8 cellular contexts compared by ENCODE assay signal in the genomic region with DNA sequence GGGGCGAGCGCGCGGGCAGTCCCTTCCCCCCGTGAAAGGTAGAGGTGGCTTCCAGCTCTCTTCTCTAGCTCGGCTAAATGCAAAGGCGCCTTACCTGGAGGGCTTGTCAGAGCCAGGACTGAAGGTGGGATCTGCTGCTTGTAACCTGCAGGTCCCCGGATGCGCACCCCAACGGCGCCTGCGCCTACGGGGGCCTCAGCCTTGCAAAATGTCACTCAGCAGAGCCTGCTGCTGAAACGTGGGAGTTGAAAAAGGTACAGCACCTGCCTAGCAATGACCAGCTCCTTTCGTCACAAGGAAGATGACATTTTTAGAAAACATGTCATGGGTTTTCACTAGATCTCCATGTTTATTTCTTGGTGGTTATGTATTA. TPM values are rescaled to one million over a fixed set of nuclear protein-coding genes. Genes with fewer than 3 reads are reported as not detected.
A peak's percentile ranks its signal among the peaks of the same experiment; 100 is the strongest.
DNase-seq lines count a peak whose midpoint lies in the region; ATAC-seq and TF ChIP-seq lines count a peak whose summit lies in the region.

No MANE protein-coding gene starts in this region.

- H3K27me3 Mint-ChIP-seq in neural progenitor cell (ENCODE audit: insufficient read depth, low read depth) = peaks cover 2% of the 10 kb centered on the region

- no peak for TF ChIP-seq POLR2A in esophagus muscularis mucosa (IDR thresholded peaks at IDR 0.05; ENCODE audit: low read depth)

- no peaks in the 10 kb centered on the region for H3K27me3 ChIP-seq in esophagus muscularis mucosa
- H3K27me3 ChIP-seq in neural progenitor cell = no peaks in the 10 kb centered on the region

- WGBS in esophagus muscularis mucosa = 0% methylated on average over 8 of the region's 15 CpGs

- no peak for TF ChIP-seq CTCF in AG09309 (IDR thresholded peaks at IDR 0.05; ENCODE audit: control insufficient read depth, insufficient read depth, low read depth, low read length, missing control alignments)
- TF ChIP-seq CTCF in esophagus muscularis mucosa (IDR thresholded peaks at IDR 0.05) = no peak
- TF ChIP-seq CTCF in neural progenitor cell (IDR thresholded peaks at IDR 0.05) = no peak

- peak overlapping the region; percentile 89 for H2AFZ ChIP-seq in neural progenitor cell (replicated peaks)

- peaks cover 13% of the 10 kb centered on the region for H3K36me3 Mint-ChIP-seq in neural progenitor cell

- ATAC-seq in GM18873 (IDR thresholded peaks at IDR 0.05; ENCODE audit: low FRiP score, unreplicated experiment) (peak; percentile 27), HG03159 (IDR thresholded peaks at IDR 0.05; ENCODE audit: unreplicated experiment) (peak; percentile 27)

- peak overlapping the region; percentile 98 for H3K4me3 Mint-ChIP-seq in neural progenitor cell

- peak overlapping the region; percentile 57 for H3K9ac ChIP-seq in neural progenitor cell

- peak overlapping the region; percentile 98 for H3K27ac Mint-ChIP-seq in neural progenitor cell

- peaks cover 81% of the 10 kb centered on the region for H3K79me2 ChIP-seq in neural progenitor cell (ENCODE audit: low read depth)

- intact Hi-C loops in esophagus muscularis mucosa (cut with DNase I) = loop anchor here (1.0 to 10.0 kb wide), 2 partner anchors 96 to 331 kb away; partner anchors contain the start of genes INTU and LARP1B

- H4K20me1 ChIP-seq in neural progenitor cell (ENCODE audit: low read depth) = no peaks in the 10 kb centered on the region

- H3K4me3 ChIP-seq in AG09309 (ENCODE audit: control insufficient read depth, low read depth, low read length) = peak overlapping the region; percentile 89
- peak overlapping the region; percentile 85 to 96 (median 90) for H3K4me3 ChIP-seq in esophagus muscularis mucosa
- H3K4me3 ChIP-seq in neural progenitor cell = peak overlapping the region; percentile 85

- DNase-seq in AG09309 (ENCODE audit: low read depth) (no peak), NCI-H748 (lab: John Stamatoyannopoulos, UW; ENCODE audit: unreplicated experiment) (peak; percentile 79), esophagus muscularis mucosa (ENCODE audit: extremely low spot score) (no peak), neural progenitor cell (ENCODE audit: low spot score) (no peak), superior temporal gyrus (ENCODE audit: extremely low spot score) (peak; percentile 35)
- peak; percentile 69 for DNase-seq in activated T-cell treated with anti-CD3 and anti-CD28 coated beads, Interleukin-2, amount 50 U/mL, for 1 hour

- no peaks in the 10 kb centered on the region for H3K9me3 ChIP-seq in esophagus muscularis mucosa
- H3K9me3 ChIP-seq in neural progenitor cell (ENCODE audit: low read depth) = no peaks in the 10 kb centered on the region

- H3K36me3 ChIP-seq in esophagus muscularis mucosa (no peaks in the 10 kb centered on the region), neural progenitor cell (no peaks in the 10 kb centered on the region)

- H3K4me2 ChIP-seq in neural progenitor cell = peak overlapping the region; percentile 88

- no peaks in the 10 kb centered on the region for H3K9me3 Mint-ChIP-seq in neural progenitor cell

- H3K4me1 ChIP-seq in esophagus muscularis mucosa (peaks cover 11 to 36% (median 22%) of the 10 kb centered on the region in 4 donors), neural progenitor cell (no peaks in the 10 kb centered on the region)

- peak overlapping the region; percentile 93 to 98 (median 95) for H3K27ac ChIP-seq in esophagus muscularis mucosa (replicated peaks in 1 of 4)
- peak overlapping the region; percentile 81 for H3K27ac ChIP-seq in neural progenitor cell

- TF ChIP-seq EP300 in esophagus muscularis mucosa (IDR thresholded peaks at IDR 0.05) = no peak

- peaks cover 15% of the 10 kb centered on the region for H3F3A ChIP-seq in neural progenitor cell (ENCODE audit: low read depth)

- peaks cover 21% of the 10 kb centered on the region for H3K4me1 Mint-ChIP-seq in neural progenitor cell

RNA-seq across cellular contexts. Expression of gene ABHD18, which starts 0.6 kb away (rescaled TPM):
- 1 to 10 TPM; 4.7 to 10.0 (median 7.1) TPM for total RNA-seq in esophagus muscularis mucosa
- 11.2 and 14.7 TPM in 2 replicates for total RNA-seq in neural progenitor cell (ENCODE audit: low replicate concordance)

RNA-seq across cellular contexts. Expression of gene MFSD8, which starts 0.8 kb away (rescaled TPM):
- 10 to 100 TPM; 13.6 to 36.1 (median 16.3) TPM for total RNA-seq in esophagus muscularis mucosa
- 31.7 and 46.7 TPM in 2 replicates for total RNA-seq in neural progenitor cell (ENCODE audit: low replicate concordance)

Comparison
In these comparisons a context has a peak if more than half of its experiments do, and no peak if none do; other contexts are left out.
1. DNase-seq: peak in NCI-H748 (single experiment), activated T-cell treated with anti-CD3 and anti-CD28 coated beads, Interleukin-2, amount 50 U/mL, for 1 hour (single experiment) and superior temporal gyrus (single experiment); none in AG09309 (single experiment), esophagus muscularis mucosa (single experiment) and neural progenitor cell (single experiment).
2. Peak in every context shown above with its lines, with median percentiles within 50 percentile points of each other: H3K4me3 ChIP-seq.